Comparison of ENCODE assay signal across 8 cellular contexts in genomic region chr2:235779444-235779896, GRCh38.
DNase-seq lines count a peak whose midpoint lies in the region; ATAC-seq and TF ChIP-seq lines count a peak whose summit lies in the region.

No MANE protein-coding gene starts in this region.

- H3K9me2 ChIP-seq in DOHH2 (replicated peaks; ENCODE audit: control insufficient read depth, low read length): no peaks in the 10 kb centered on the region

- peak; percentile 84 for TF ChIP-seq CTCF in DOHH2 (IDR thresholded peaks at IDR 0.05; ENCODE audit: low read depth, low read length, poor library complexity, severe bottlenecking)
- TF ChIP-seq CTCF in HFF-Myc (IDR thresholded peaks at IDR 0.05; ENCODE audit: low read depth, low read length, missing control alignments): peak; percentile 90
- peak; percentile 59 to 90 (median 81) for TF ChIP-seq CTCF in dorsolateral prefrontal cortex (IDR thresholded peaks at IDR 0.05 in 54 of 56, conservative IDR thresholded peaks at IDR 0.05 in 2 of 56; ENCODE audit: low read depth in 1 of 56, partially characterized antibody in 56 of 56)
- peak; percentile 36 for TF ChIP-seq CTCF in lung (IDR thresholded peaks at IDR 0.05; ENCODE audit: control extremely low read depth, extremely low read depth)

- intact Hi-C loops in dorsolateral prefrontal cortex (cut with DNase I): loop anchor here (5.0 to 10.0 kb wide), 3 partner anchors 403 to 1295 kb away; no protein-coding TSS in a partner anchor

- H3K9me3 ChIP-seq in DOHH2 (ENCODE audit: control insufficient read depth, insufficient read depth, low read length) (no peaks in the 10 kb centered on the region), lung (ENCODE audit: control insufficient read depth in 2 of 2, insufficient read depth in 1 of 2, low read length in 1 of 2) (no peaks in the 10 kb centered on the region)

- no peaks in the 10 kb centered on the region for H3F3A ChIP-seq in DOHH2 (ENCODE audit: control insufficient read depth, insufficient read depth)

- H3K27me3 ChIP-seq in DOHH2 (ENCODE audit: control insufficient read depth, low read length) (no peaks in the 10 kb centered on the region), dorsolateral prefrontal cortex (no peaks in the 10 kb centered on the region), lung (ENCODE audit: control insufficient read depth, insufficient read depth) (no peaks in the 10 kb centered on the region)

- no peak overlapping the region for H3K4me3 ChIP-seq in DOHH2 (ENCODE audit: low read length)
- no peak overlapping the region for H3K4me3 ChIP-seq in HFF-Myc (replicated peaks; ENCODE audit: low read depth, low read length)
- H3K4me3 ChIP-seq in dorsolateral prefrontal cortex: no peak overlapping the region
- H3K4me3 ChIP-seq in lung: no peak overlapping the region

- H3K4me2 ChIP-seq in DOHH2 (ENCODE audit: low read length): no peak overlapping the region

- H3K36me3 ChIP-seq in DOHH2 (ENCODE audit: control insufficient read depth, low read length): no peaks in the 10 kb centered on the region
- peaks cover 0 to 2% of the 10 kb centered on the region in 2 donors for H3K36me3 ChIP-seq in lung (ENCODE audit: control insufficient read depth in 2 of 2, insufficient read depth in 2 of 2, low read length in 2 of 2)

- DNase-seq in HFF-Myc (ENCODE audit: extremely low read depth, low read depth) (peak; percentile 16), NCI-H2227 treated with DMSO at 0.1 percent for 48 hours (lab: John Stamatoyannopoulos, UW) (peak; percentile 78), dorsolateral prefrontal cortex (peak; percentile 58 to 86 (median 76)), lung (ENCODE audit: low spot score) (peak; percentile 66)
- DNase-seq in activated CD4-positive, alpha-beta T cell treated with anti-CD3 and anti-CD28 coated beads, Interleukin-2, amount 50 U/mL, for 1 hour: peak; percentile 46
- DNase-seq in stimulated activated CD8-positive, alpha-beta memory T cell treated with anti-CD3 and anti-CD28 coated beads, Interleukin-15, amount 100 ng/mL, for 24 hours (ENCODE audit: low read depth): peak; percentile 23

- no peaks in the 10 kb centered on the region for H3K4me1 ChIP-seq in DOHH2 (ENCODE audit: control insufficient read depth, low read length)
- no peaks in the 10 kb centered on the region for H3K4me1 ChIP-seq in lung (ENCODE audit: control insufficient read depth in 2 of 2, insufficient read depth in 2 of 2, low read length in 2 of 2)

- no peaks in the 10 kb centered on the region for H3K79me2 ChIP-seq in DOHH2 (ENCODE audit: control insufficient read depth, low read length)

- ATAC-seq in lung (ENCODE audit: insufficient read depth, low FRiP score): peak; percentile 83
- no peak for ATAC-seq in GM19324 (IDR thresholded peaks at IDR 0.05; ENCODE audit: low FRiP score, unreplicated experiment)

- WGBS in lung, 2 donors: 42 to 43% methylated on average over 8 of the region's 8 CpGs

- H3K27ac ChIP-seq in DOHH2 (ENCODE audit: low read depth, low read length) (no peak overlapping the region), dorsolateral prefrontal cortex (peak overlapping the region in 1 of 59 donors; percentile 4), lung (ENCODE audit: low read depth in 1 of 2, low read length in 1 of 2) (no peak overlapping the region)

- no peaks in the 10 kb centered on the region for H4K20me1 ChIP-seq in DOHH2 (ENCODE audit: control insufficient read depth, insufficient read depth, low read depth, low read length)

Comparison
In these comparisons a context has a peak if more than half of its experiments do, and no peak if none do; other contexts are left out.
1. CTCF ChIP-seq: peak in every context shown above with its lines; median percentile 90 in HFF-Myc; 84 in DOHH2; 81 in dorsolateral prefrontal cortex; 36 in lung.
2. DNase-seq: peak in every context shown above with its lines; median percentile 78 in NCI-H2227 treated with DMSO at 0.1 percent for 48 hours; 76 in dorsolateral prefrontal cortex; 66 in lung; 46 in activated CD4-positive, alpha-beta T cell treated with anti-CD3 and anti-CD28 coated beads, Interleukin-2, amount 50 U/mL, for 1 hour; 23 in stimulated activated CD8-positive, alpha-beta memory T cell treated with anti-CD3 and anti-CD28 coated beads, Interleukin-15, amount 100 ng/mL, for 24 hours; 16 in HFF-Myc.